ENCODE assay signal across 18 cellular contexts in the genomic region with DNA sequence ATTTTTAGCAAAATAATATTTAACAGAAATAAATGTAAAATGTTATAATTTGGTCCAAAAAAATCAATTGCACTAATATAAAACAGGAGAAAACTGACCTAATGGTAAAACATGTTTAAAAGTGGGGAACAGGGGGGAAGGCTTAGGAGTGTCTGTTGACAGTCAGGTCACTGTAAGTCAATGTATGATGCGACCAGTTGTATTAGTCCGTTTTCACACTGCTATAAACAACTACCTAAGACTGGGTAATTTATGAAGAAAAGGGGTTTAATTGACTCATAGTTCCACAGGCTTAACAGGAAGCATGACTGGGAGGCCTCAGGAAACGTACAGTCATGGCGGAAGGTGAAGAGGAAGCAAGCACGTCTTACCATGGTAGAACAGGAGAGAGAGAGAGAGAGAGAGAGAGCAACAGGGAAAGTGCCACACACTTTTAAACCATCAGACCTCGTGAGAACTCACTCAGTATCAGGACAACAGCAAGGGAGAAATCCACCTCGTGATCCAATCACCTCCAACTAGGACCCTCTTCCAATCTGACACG. TPM values are rescaled to one million over a fixed set of nuclear protein-coding genes. Genes with fewer than 3 reads are reported as not detected.
A peak's percentile ranks its signal among the peaks of the same experiment; 100 is the strongest.
DNase-seq lines count a peak whose midpoint lies in the region; ATAC-seq and TF ChIP-seq lines count a peak whose summit lies in the region.
"Had no signal": no experiment of that assay in that cellular context is flagged by ENCODE, and none has a peak within 500 bp of the region (broad histone marks: within the 10 kb centered on the region; RNA-seq: fewer than 3 reads in every experiment).

No MANE protein-coding gene starts in this region.

- H3K27me3 ChIP-seq in BE2C: no peaks in the 10 kb centered on the region
- no peaks in the 10 kb centered on the region for H3K27me3 ChIP-seq in gastrocnemius medialis
- H3K27me3 ChIP-seq: cardiac muscle cell, hepatocyte, left lung, right atrium auricular region had no signal

- TF ChIP-seq CTCF in cardiac fibroblast (IDR thresholded peaks at IDR 0.05; ENCODE audit: low read depth, low read length): no peak
- no peak for TF ChIP-seq CTCF in nephron (IDR thresholded peaks at IDR 0.05; ENCODE audit: unreplicated experiment in 3 of 3)
- TF ChIP-seq CTCF in BE2C (IDR thresholded peaks at IDR 0.05; ENCODE audit: low read depth, low read length): no peak
- TF ChIP-seq CTCF in gastrocnemius medialis (IDR thresholded peaks at IDR 0.05 in 4 of 5, conservative IDR thresholded peaks at IDR 0.05 in 1 of 5): no peak

- ATAC-seq in activated CD4-positive, alpha-beta T cell treated with anti-CD3 and anti-CD28 coated beads for 36 hours: peak; percentile 55
- no peak for ATAC-seq in gastrocnemius medialis
- ATAC-seq in HG02938 (IDR thresholded peaks at IDR 0.05; ENCODE audit: unreplicated experiment): no peak
- ATAC-seq: natural killer cell; Right ventricle myocardium inferior; stimulated activated naive CD8-positive, alpha-beta T cell treated with anti-CD3 and anti-CD28 coated beads, Interleukin-15, amount 100 ng/mL, for 72 hours had no signal

- H3K36me3 ChIP-seq in BE2C (no peaks in the 10 kb centered on the region), gastrocnemius medialis (no peaks in the 10 kb centered on the region)
- H3K36me3 ChIP-seq: cardiac muscle cell, left lung, right atrium auricular region had no signal

- peaks cover 6% of the 10 kb centered on the region for H3K4me1 Mint-ChIP-seq in activated CD4-positive, alpha-beta T cell treated with anti-CD3 and anti-CD28 coated beads for 36 hours
- peaks cover 66% of the 10 kb centered on the region for H3K4me1 Mint-ChIP-seq in nephron
- H3K4me1 Mint-ChIP-seq: activated naive CD4-positive, alpha-beta T cell treated with anti-CD3 and anti-CD28 coated beads, Interleukin-2, amount 50 U/mL, for 24 hours; stimulated activated naive CD8-positive, alpha-beta T cell treated with anti-CD3 and anti-CD28 coated beads, Interleukin-15, amount 100 ng/mL, for 72 hours had no signal

- no peaks in the 10 kb centered on the region for H3K36me3 Mint-ChIP-seq in activated CD4-positive, alpha-beta T cell treated with anti-CD3 and anti-CD28 coated beads for 36 hours (ENCODE audit: low read depth)
- no peaks in the 10 kb centered on the region for H3K36me3 Mint-ChIP-seq in nephron (ENCODE audit: low read depth)
- H3K36me3 Mint-ChIP-seq: activated naive CD4-positive, alpha-beta T cell treated with anti-CD3 and anti-CD28 coated beads, Interleukin-2, amount 50 U/mL, for 24 hours; natural killer cell had no signal

- no peak overlapping the region for H3K27ac ChIP-seq in gastrocnemius medialis
- H3K27ac ChIP-seq: cardiac muscle cell, right atrium auricular region had no signal

- in situ Hi-C loops in KBM-7 (cut with MboI; ENCODE audit: low pct_unique_long_range_greater_than_20kb, low sequenced_read_pairs): no loop called here
- in situ Hi-C loops in gastrocnemius medialis (cut with MboI; ENCODE audit: low sequenced_read_pairs in 4 of 4): no loop called here

- H3K4me1 ChIP-seq in BE2C: no peaks in the 10 kb centered on the region
- peaks cover 0 to 4% of the 10 kb centered on the region in 2 donors for H3K4me1 ChIP-seq in gastrocnemius medialis

- no peaks in the 10 kb centered on the region for H3K9me3 Mint-ChIP-seq in activated CD4-positive, alpha-beta T cell treated with anti-CD3 and anti-CD28 coated beads for 36 hours (ENCODE audit: low read depth)
- peaks cover 5% of the 10 kb centered on the region for H3K9me3 Mint-ChIP-seq in nephron
- H3K9me3 Mint-ChIP-seq: activated naive CD4-positive, alpha-beta T cell treated with anti-CD3 and anti-CD28 coated beads, Interleukin-2, amount 50 U/mL, for 24 hours; natural killer cell; stimulated activated naive CD8-positive, alpha-beta T cell treated with anti-CD3 and anti-CD28 coated beads, Interleukin-15, amount 100 ng/mL, for 72 hours had no signal

- peak; percentile 39 for DNase-seq in activated CD4-positive, alpha-beta T cell treated with anti-CD3 and anti-CD28 coated beads for 36 hours
- DNase-seq in activated CD4-positive, alpha-beta T cell treated with anti-CD3 and anti-CD28 coated beads for 4 hours: no peak
- DNase-seq in KBM-7: peak; percentile 23
- peak; percentile 38 to 70 for DNase-seq in cardiac fibroblast (ENCODE audit: low read depth in 2 of 2)
- DNase-seq in BE2C: no peak
- no peak for DNase-seq in gastrocnemius medialis
- DNase-seq: left lung; natural killer cell; NCI-H1930; stimulated activated naive CD8-positive, alpha-beta T cell treated with anti-CD3 and anti-CD28 coated beads, Interleukin-15, amount 100 ng/mL, for 72 hours had no signal

- H3K4me3 ChIP-seq in cardiac fibroblast (replicated peaks in 1 of 2; ENCODE audit: low read depth in 2 of 2, low read length in 2 of 2) (no peak overlapping the region), BE2C (ENCODE audit: low read depth, low read length) (no peak overlapping the region), gastrocnemius medialis (no peak overlapping the region)
- H3K4me3 ChIP-seq: cardiac muscle cell, hepatocyte, left lung, right atrium auricular region had no signal

- no peak overlapping the region for H3K27ac Mint-ChIP-seq in activated CD4-positive, alpha-beta T cell treated with anti-CD3 and anti-CD28 coated beads for 36 hours
- peak overlapping the region; percentile 18 to 76 (median 70) for H3K27ac Mint-ChIP-seq in nephron
- H3K27ac Mint-ChIP-seq: activated naive CD4-positive, alpha-beta T cell treated with anti-CD3 and anti-CD28 coated beads, Interleukin-2, amount 50 U/mL, for 24 hours; natural killer cell; stimulated activated naive CD8-positive, alpha-beta T cell treated with anti-CD3 and anti-CD28 coated beads, Interleukin-15, amount 100 ng/mL, for 72 hours had no signal

- no peak overlapping the region for H3K4me3 Mint-ChIP-seq in activated CD4-positive, alpha-beta T cell treated with anti-CD3 and anti-CD28 coated beads for 36 hours
- no peak overlapping the region for H3K4me3 Mint-ChIP-seq in nephron
- H3K4me3 Mint-ChIP-seq: activated naive CD4-positive, alpha-beta T cell treated with anti-CD3 and anti-CD28 coated beads, Interleukin-2, amount 50 U/mL, for 24 hours; natural killer cell; stimulated activated naive CD8-positive, alpha-beta T cell treated with anti-CD3 and anti-CD28 coated beads, Interleukin-15, amount 100 ng/mL, for 72 hours had no signal

- intact Hi-C loops in activated CD4-positive, alpha-beta T cell treated with anti-CD3 and anti-CD28 coated beads for 36 hours (cut with DNase I, micrococcal nuclease): loop anchor here in 1 of 2 experiments (1.0 kb wide), 1 partner anchor 72 kb away; no protein-coding TSS in a partner anchor
- intact Hi-C loops in gastrocnemius medialis (cut with DNase I; ENCODE audit: low total_unique reads): no loop called here

- TF ChIP-seq POLR2A in gastrocnemius medialis (IDR thresholded peaks at IDR 0.05): no peak

- H3K9me3 ChIP-seq in BE2C: no peaks in the 10 kb centered on the region
- H3K9me3 ChIP-seq in gastrocnemius medialis: no peaks in the 10 kb centered on the region
- H3K9me3 ChIP-seq: left lung, right atrium auricular region had no signal

- H3K27me3 Mint-ChIP-seq in activated CD4-positive, alpha-beta T cell treated with anti-CD3 and anti-CD28 coated beads for 36 hours: peaks cover 4% of the 10 kb centered on the region
- H3K27me3 Mint-ChIP-seq in nephron (ENCODE audit: low read depth): no peaks in the 10 kb centered on the region
- H3K27me3 Mint-ChIP-seq: activated naive CD4-positive, alpha-beta T cell treated with anti-CD3 and anti-CD28 coated beads, Interleukin-2, amount 50 U/mL, for 24 hours; stimulated activated naive CD8-positive, alpha-beta T cell treated with anti-CD3 and anti-CD28 coated beads, Interleukin-15, amount 100 ng/mL, for 72 hours had no signal

- POLR2A ChIA-PET in activated CD4-positive, alpha-beta T cell treated with anti-CD3 and anti-CD28 coated beads for 36 hours (lab: Charles Lee): no interaction called here

- CTCF ChIA-PET in activated CD4-positive, alpha-beta T cell treated with anti-CD3 and anti-CD28 coated beads for 36 hours (lab: Charles Lee): no interaction called here

RNA-seq across cellular contexts. Expression of gene PLAC1, which starts 13.0 kb away (rescaled TPM):
- under 1 TPM in 1 of 2 experiments, not detected in 1; 0.18 TPM for total RNA-seq in activated CD4-positive, alpha-beta T cell treated with anti-CD3 and anti-CD28 coated beads for 36 hours
- polyA plus RNA-seq in BE2C (2012; ENCODE audit: insufficient read depth, insufficient read length, low read depth): 7.8 TPM
- not detected for total RNA-seq in gastrocnemius medialis
- total RNA-seq: Calu3, left lung, natural killer cell, right atrium auricular region, Right ventricle myocardium inferior had no signal

Comparison
In these comparisons a context has a peak if more than half of its experiments do, and no peak if none do; other contexts are left out.
1. DNase-seq: peak in activated CD4-positive, alpha-beta T cell treated with anti-CD3 and anti-CD28 coated beads for 36 hours (single experiment), KBM-7 (single experiment) and cardiac fibroblast (2 of 2); none in activated CD4-positive, alpha-beta T cell treated with anti-CD3 and anti-CD28 coated beads for 4 hours (0 of 2), BE2C (single experiment) and gastrocnemius medialis (0 of 2).